In the genomic region with DNA sequence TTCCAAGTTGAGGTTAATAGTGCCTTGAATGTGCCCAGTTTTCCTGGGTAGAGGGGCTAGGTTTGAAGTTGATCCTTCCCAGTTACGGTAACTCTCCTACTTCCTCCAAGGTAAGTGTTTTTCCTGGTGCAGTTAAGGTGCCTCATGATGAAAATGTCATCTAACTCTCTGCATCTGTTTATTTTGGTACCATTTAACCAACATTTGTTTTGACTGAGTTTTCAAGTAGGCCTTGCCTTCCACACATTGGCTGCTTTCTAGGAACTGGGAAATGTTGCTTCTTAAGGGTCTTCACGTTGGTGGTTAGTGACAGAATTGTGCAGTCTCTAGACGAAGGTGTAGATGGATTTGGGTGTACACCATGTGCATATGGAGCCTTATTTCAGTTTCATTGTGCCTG, we compare ENCODE assay signal across 1 cellular context.
TF ChIP-seq lines count a peak whose summit lies in the region.

No MANE protein-coding gene starts in this region.

TF ChIP-seq in H1, 55 proteins besides CTCF, POLR2A, EP300 and RAD21:
- no peak for TF ChIP-seq KDM5A (IDR thresholded peaks at IDR 0.05; ENCODE audit: low read length)
- TF ChIP-seq NRF1 (IDR thresholded peaks at IDR 0.05; ENCODE audit: low read depth, low read length): no peak
- no peak for TF ChIP-seq SP2 (IDR thresholded peaks at IDR 0.05; ENCODE audit: low read length)
- no peak for TF ChIP-seq SP4 (IDR thresholded peaks at IDR 0.05; ENCODE audit: low read length)
- no peak for TF ChIP-seq SIN3A (conservative IDR thresholded peaks at IDR 0.05 in 1 of 2, IDR thresholded peaks at IDR 0.05 in 1 of 2; ENCODE audit: low read depth in 1 of 2, low read length in 2 of 2)
- TF ChIP-seq HDAC6 (IDR thresholded peaks at IDR 0.05; ENCODE audit: low read depth, low read length): no peak
- no peak for TF ChIP-seq RXRA (IDR thresholded peaks at IDR 0.05; ENCODE audit: insufficient read depth, low read depth, low read length)
- no peak for TF ChIP-seq KDM4A (IDR thresholded peaks at IDR 0.05; ENCODE audit: low read depth, low read length, severe bottlenecking)
- no peak for TF ChIP-seq GABPA (IDR thresholded peaks at IDR 0.05; ENCODE audit: borderline replicate concordance, insufficient read depth, low read length)
- TF ChIP-seq ZNF274 (IDR thresholded peaks at IDR 0.05; ENCODE audit: borderline replicate concordance, extremely low read depth, low read length): no peak
- TF ChIP-seq, protein P1, sequence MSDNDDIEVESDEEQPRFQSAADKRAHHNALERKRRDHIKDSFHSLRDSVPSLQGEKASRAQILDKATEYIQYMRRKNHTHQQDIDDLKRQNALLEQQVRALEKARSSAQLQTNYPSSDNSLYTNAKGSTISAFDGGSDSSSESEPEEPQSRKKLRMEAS (IDR thresholded peaks at IDR 0.05): no peak
- TF ChIP-seq, protein P2, sequence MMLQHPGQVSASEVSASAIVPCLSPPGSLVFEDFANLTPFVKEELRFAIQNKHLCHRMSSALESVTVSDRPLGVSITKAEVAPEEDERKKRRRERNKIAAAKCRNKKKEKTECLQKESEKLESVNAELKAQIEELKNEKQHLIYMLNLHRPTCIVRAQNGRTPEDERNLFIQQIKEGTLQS (IDR thresholded peaks at IDR 0.05; ENCODE audit: insufficient read depth, low read depth, low read length): no peak
- TF ChIP-seq BRCA1 (IDR thresholded peaks at IDR 0.05; ENCODE audit: low read depth, low read length): no peak
- TF ChIP-seq, protein P3, sequence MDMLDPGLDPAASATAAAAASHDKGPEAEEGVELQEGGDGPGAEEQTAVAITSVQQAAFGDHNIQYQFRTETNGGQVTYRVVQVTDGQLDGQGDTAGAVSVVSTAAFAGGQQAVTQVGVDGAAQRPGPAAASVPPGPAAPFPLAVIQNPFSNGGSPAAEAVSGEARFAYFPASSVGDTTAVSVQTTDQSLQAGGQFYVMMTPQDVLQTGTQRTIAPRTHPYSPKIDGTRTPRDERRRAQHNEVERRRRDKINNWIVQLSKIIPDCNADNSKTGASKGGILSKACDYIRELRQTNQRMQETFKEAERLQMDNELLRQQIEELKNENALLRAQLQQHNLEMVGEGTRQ (IDR thresholded peaks at IDR 0.05; ENCODE audit: low read length): no peak
- no peak for TF ChIP-seq RNF2 (IDR thresholded peaks at IDR 0.05; ENCODE audit: borderline replicate concordance, low read depth, low read length, missing control alignments, poor library complexity, severe bottlenecking)
- TF ChIP-seq SP1 (IDR thresholded peaks at IDR 0.05; ENCODE audit: low read depth, low read length): no peak
